10 cellular contexts compared by ENCODE assay signal in the genomic region with DNA sequence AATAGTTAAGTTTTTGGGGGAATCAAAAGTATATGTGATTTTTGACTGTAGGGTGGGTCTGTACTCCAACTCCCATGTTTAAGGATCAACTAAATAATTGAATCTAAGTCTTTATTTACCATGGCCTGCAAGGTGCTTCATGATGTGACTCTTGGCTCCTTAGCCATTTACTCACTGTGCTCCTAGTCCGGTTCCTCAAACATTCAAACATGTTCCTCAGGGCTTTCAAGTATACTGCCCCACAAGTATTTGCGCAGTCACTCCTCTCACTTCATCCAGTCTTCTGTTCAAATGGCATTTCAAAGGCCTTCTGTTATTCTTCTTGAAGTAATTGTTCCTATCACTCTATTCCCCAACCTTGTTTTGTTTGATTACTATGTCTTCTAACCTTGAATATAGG.
"Had no signal": no experiment of that assay in that cellular context is flagged by ENCODE, and none has a peak within 500 bp of the region (broad histone marks: within the 10 kb centered on the region; RNA-seq: fewer than 3 reads in every experiment).

No MANE protein-coding gene starts in this region.

- H3K9me3 Mint-ChIP-seq: GM23338, H9, HFFc6 had no signal

- DNase-seq: GM23248, GOT3, H7, H9, HCEC 1CT, HFFc6 had no signal

- H3K27ac Mint-ChIP-seq: GM23338, H9, HFFc6 had no signal

- H3K9me3 ChIP-seq: HAP-1 had no signal

- H3K4me1 ChIP-seq: HAP-1 had no signal

- ATAC-seq: GM23338, HCT116 had no signal

- FAIRE-seq: H1 had no signal

- H3K4me1 Mint-ChIP-seq: GM23338, H9 had no signal

- H3K4me3 Mint-ChIP-seq: GM23338, H9, HFFc6 had no signal

- H3K27ac ChIP-seq: GM23248 had no signal

- H3K4me3 ChIP-seq: GM23248, GM23338, HAP-1 had no signal
